ENCODE assay signal across 13 cellular contexts in the genomic region with DNA sequence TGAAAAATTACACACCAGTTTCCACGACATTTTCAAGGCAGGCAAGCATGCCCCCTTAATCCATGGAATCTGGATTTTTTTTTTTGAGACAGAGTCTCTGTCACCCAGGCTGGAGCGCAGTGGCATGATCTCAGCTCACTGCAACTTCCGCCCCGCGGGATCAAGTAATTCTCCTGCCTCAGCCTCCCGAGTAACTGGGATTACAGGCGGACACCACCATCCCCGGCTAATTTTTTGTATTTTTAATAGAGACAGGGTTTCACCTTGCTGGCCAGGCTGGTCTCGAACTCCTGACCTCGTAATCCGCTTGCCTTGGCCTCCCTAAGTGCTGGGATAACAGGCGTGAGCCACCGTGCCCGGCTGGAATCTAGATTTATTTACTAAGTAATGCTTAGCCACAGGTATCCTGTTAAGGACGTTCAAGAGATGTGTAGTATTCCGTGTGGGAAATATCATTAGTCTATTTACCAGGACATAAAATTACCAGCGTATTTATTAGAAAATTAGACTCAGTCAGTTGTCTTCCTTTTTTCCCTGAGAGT. TPM values are rescaled to one million over a fixed set of nuclear protein-coding genes. Genes with fewer than 3 reads are reported as not detected.
A peak's percentile ranks its signal among the peaks of the same experiment; 100 is the strongest.
DNase-seq lines count a peak whose midpoint lies in the region; ATAC-seq and TF ChIP-seq lines count a peak whose summit lies in the region.
"Had no signal": no experiment of that assay in that cellular context is flagged by ENCODE, and none has a peak within 500 bp of the region (broad histone marks: within the 10 kb centered on the region; RNA-seq: fewer than 3 reads in every experiment).

No MANE protein-coding gene starts in this region.

- H3K36me3 Mint-ChIP-seq in activated naive CD4-positive, alpha-beta T cell treated with anti-CD3 and anti-CD28 coated beads for 36 hours (ENCODE audit: low read depth), result peaks cover 34% of the 10 kb centered on the region
- H3K36me3 Mint-ChIP-seq in T-helper 17 cell (ENCODE audit: low read depth), result peaks cover 4% of the 10 kb centered on the region

- ATAC-seq in T-helper 17 cell (no peak), lower lobe of right lung (no peak), thoracic aorta (ENCODE audit: insufficient number of reproducible peaks, low FRiP score, low read depth) (no peak), HG02884 (IDR thresholded peaks at IDR 0.05; ENCODE audit: unreplicated experiment) (no peak)
- ATAC-seq: body of pancreas, HCT116 had no signal

- no peak overlapping the region for H3K27ac Mint-ChIP-seq in activated naive CD4-positive, alpha-beta T cell treated with anti-CD3 and anti-CD28 coated beads for 36 hours
- peak overlapping the region; percentile 94 for H3K27ac Mint-ChIP-seq in T-helper 17 cell

- H3K4me3 ChIP-seq in lower lobe of right lung (peak overlapping the region; percentile 51), thoracic aorta (peak overlapping the region; percentile 67)
- H3K4me3 ChIP-seq: body of pancreas had no signal

- intact Hi-C loops in activated naive CD4-positive, alpha-beta T cell treated with anti-CD3 and anti-CD28 coated beads for 36 hours (cut with micrococcal nuclease), result no loop called here
- intact Hi-C loops in lower lobe of right lung (cut with DNase I), result no loop called here

- no peak for DNase-seq in activated naive CD4-positive, alpha-beta T cell treated with anti-CD3 and anti-CD28 coated beads for 36 hours
- no peak for DNase-seq in activated naive CD4-positive, alpha-beta T cell (lab: John Stamatoyannopoulos, UW)
- no peak for DNase-seq in T-helper 17 cell
- no peak for DNase-seq in lower lobe of right lung
- DNase-seq in thoracic aorta (ENCODE audit: low spot score), result no peak
- no peak for DNase-seq in GF-D8 (lab: John Stamatoyannopoulos, UW)
- no peak for DNase-seq in occipital lobe (lab: John Stamatoyannopoulos, UW)
- DNase-seq: NCI-H82; stimulated activated naive B cell treated with anti-CD40 and anti-IgM and Interleukin-4, amounts not matched to agents 10 μg/mL and 1 μg/mL and 100 μg/mL, for 72 hours had no signal

- H3K27ac ChIP-seq in lower lobe of right lung (peak overlapping the region; percentile 75), thoracic aorta (no peak overlapping the region)

- H3K27me3 ChIP-seq in lower lobe of right lung (ENCODE audit: low read depth) (no peaks in the 10 kb centered on the region), thoracic aorta (replicated peaks; ENCODE audit: insufficient read depth) (no peaks in the 10 kb centered on the region)
- H3K27me3 ChIP-seq: body of pancreas had no signal

- H3K27me3 Mint-ChIP-seq in activated naive CD4-positive, alpha-beta T cell treated with anti-CD3 and anti-CD28 coated beads for 36 hours (ENCODE audit: low read depth), result no peaks in the 10 kb centered on the region
- H3K27me3 Mint-ChIP-seq in T-helper 17 cell, result no peaks in the 10 kb centered on the region
- H3K27me3 Mint-ChIP-seq: IgD-negative memory B cell; stimulated activated naive B cell treated with anti-CD40 and anti-IgM and Interleukin-4, amounts not matched to agents 10 μg/mL and 1 μg/mL and 100 μg/mL, for 72 hours had no signal

- peaks cover 16% of the 10 kb centered on the region for H3K9me3 Mint-ChIP-seq in activated naive CD4-positive, alpha-beta T cell treated with anti-CD3 and anti-CD28 coated beads for 36 hours

- H3K36me3 ChIP-seq in lower lobe of right lung (peaks cover 20% of the 10 kb centered on the region), thoracic aorta (no peaks in the 10 kb centered on the region)

- peaks cover 29% of the 10 kb centered on the region for H3K4me1 ChIP-seq in lower lobe of right lung
- peaks cover 4 to 7% of the 10 kb centered on the region in 2 donors for H3K4me1 ChIP-seq in thoracic aorta (ENCODE audit: control insufficient read depth in 1 of 2, low read depth in 2 of 2)

- H3K9me3 ChIP-seq in T-helper 17 cell (ENCODE audit: control insufficient read depth, low read length, poor library complexity, severe bottlenecking), result no peaks in the 10 kb centered on the region
- no peaks in the 10 kb centered on the region for H3K9me3 ChIP-seq in lower lobe of right lung
- H3K9me3 ChIP-seq in thoracic aorta, result no peaks in the 10 kb centered on the region

- H3K4me1 Mint-ChIP-seq in activated naive CD4-positive, alpha-beta T cell treated with anti-CD3 and anti-CD28 coated beads for 36 hours (ENCODE audit: low read depth), result peaks cover 29% of the 10 kb centered on the region
- H3K4me1 Mint-ChIP-seq in T-helper 17 cell, result peaks cover 31% of the 10 kb centered on the region

- TF ChIP-seq CTCF in lower lobe of right lung (IDR thresholded peaks at IDR 0.05) (no peak), thoracic aorta (IDR thresholded peaks at IDR 0.05) (no peak)

- peak overlapping the region; percentile 87 for H3K4me3 Mint-ChIP-seq in activated naive CD4-positive, alpha-beta T cell treated with anti-CD3 and anti-CD28 coated beads for 36 hours
- H3K4me3 Mint-ChIP-seq in T-helper 17 cell, result peak overlapping the region; percentile 93

- CTCF ChIA-PET in activated naive CD4-positive, alpha-beta T cell treated with anti-CD3 and anti-CD28 coated beads for 36 hours (lab: Charles Lee), result interaction anchor here (1.6 kb wide), 1 partner anchor 34 kb away, joined by 6 read pairs; no protein-coding TSS in a partner anchor

RNA-seq across cellular contexts. Expression of a gene that starts 2.5 kb away (rescaled TPM):
- total RNA-seq in activated naive CD4-positive, alpha-beta T cell treated with anti-CD3 and anti-CD28 coated beads for 36 hours, result 10 to 100 TPM; 40.1 to 42.3 TPM
- 10 to 100 TPM; 72.5 to 89.4 TPM for total RNA-seq in T-helper 17 cell
- total RNA-seq in lower lobe of right lung, result 80.5 TPM
- total RNA-seq in thoracic aorta, result 10 to 100 TPM; 34.9 to 43.5 TPM
- 57.1 TPM for total RNA-seq in occipital lobe

RNA-seq across cellular contexts. Expression of a gene that starts 31.8 kb away (rescaled TPM):
- 10 to 100 TPM; 79.2 to 79.7 TPM for total RNA-seq in activated naive CD4-positive, alpha-beta T cell treated with anti-CD3 and anti-CD28 coated beads for 36 hours
- total RNA-seq in T-helper 17 cell (10 to 100 TPM; 21.0 to 25.2 TPM), lower lobe of right lung (52.9 TPM), thoracic aorta (10 to 100 TPM; 17.3 to 18.7 TPM), occipital lobe (27.5 TPM)
